Comparison of ENCODE assay signal across 15 cellular contexts in genomic region chr19:18468517-18468916, GRCh38. TPM values are rescaled to one million over a fixed set of nuclear protein-coding genes. Genes with fewer than 3 reads are reported as not detected.
DNase-seq lines count a peak whose midpoint lies in the region; ATAC-seq and TF ChIP-seq lines count a peak whose summit lies in the region.
"Had no signal": no experiment of that assay in that cellular context is flagged by ENCODE, and none has a peak within 500 bp of the region (broad histone marks: within the 10 kb centered on the region; RNA-seq: fewer than 3 reads in every experiment).

No MANE protein-coding gene starts in this region.

- H3K36me3 Mint-ChIP-seq in effector memory CD8-positive, alpha-beta T cell (ENCODE audit: insufficient read depth): peaks cover 91% of the 10 kb centered on the region
- peaks cover 4% of the 10 kb centered on the region for H3K36me3 Mint-ChIP-seq in osteocyte (ENCODE audit: unreplicated experiment)

- no peaks in the 10 kb centered on the region for H3K27me3 Mint-ChIP-seq in effector memory CD8-positive, alpha-beta T cell
- no peaks in the 10 kb centered on the region for H3K27me3 Mint-ChIP-seq in osteocyte (ENCODE audit: unreplicated experiment)

- H3K4me3 Mint-ChIP-seq in effector memory CD8-positive, alpha-beta T cell: no peak overlapping the region
- no peak overlapping the region for H3K4me3 Mint-ChIP-seq in osteocyte (ENCODE audit: unreplicated experiment)

- H3K27ac Mint-ChIP-seq in effector memory CD8-positive, alpha-beta T cell: peak overlapping the region; percentile 76 to 91
- H3K27ac Mint-ChIP-seq in osteocyte (ENCODE audit: unreplicated experiment): peak overlapping the region; percentile 27

- DNase-seq in Caki2 (ENCODE audit: low read depth): peak; percentile 71
- DNase-seq in M059J (ENCODE audit: low read depth): peak; percentile 81
- no peak for DNase-seq in effector memory CD8-positive, alpha-beta T cell
- DNase-seq in osteocyte (ENCODE audit: extremely low spot score, unreplicated experiment): no peak
- no peak for DNase-seq in NCI-H2029 treated with DMSO at 0.1 percent for 48 hours (lab: John Stamatoyannopoulos, UW)
- DNase-seq in activated CD4-positive, CD25-positive, alpha-beta regulatory T cell treated with anti-CD3 and anti-CD28 coated beads, Interleukin-2, amount 50 U/mL, for 72 hours: no peak
- DNase-seq in NCI-H2081 treated with DMSO at 0.1 percent for 48 hours (lab: John Stamatoyannopoulos, UW): no peak
- DNase-seq in activated gamma-delta T cell treated with Interleukin-2 at 50 U/mL for 16 hours: no peak
- DNase-seq: anterior cingulate cortex; BE2C; DMS153; NCI-H1417; NCI-H226; NK-92 treated with Interleukin-12 subunit alpha and Interleukin-12 subunit beta, amount 100 ng/mL, for 24 hours; stimulated activated CD4-positive, alpha-beta T cell treated with anti-CD3 and anti-CD28 coated beads, Interleukin-4, amount 100 ng/mL, for 4 hours had no signal

- no peak for TF ChIP-seq CTCF in osteocyte (IDR thresholded peaks at IDR 0.05)

- in situ Hi-C loops in Caki2 (cut with HindIII; ENCODE audit: low pct_unique_long_range_greater_than_20kb, low sequenced_read_pairs): no loop called here

- no peaks in the 10 kb centered on the region for H3K9me3 Mint-ChIP-seq in effector memory CD8-positive, alpha-beta T cell
- no peaks in the 10 kb centered on the region for H3K9me3 Mint-ChIP-seq in osteocyte (ENCODE audit: unreplicated experiment)

- H3K4me1 Mint-ChIP-seq in effector memory CD8-positive, alpha-beta T cell (ENCODE audit: low read depth in 2 of 2): peaks cover 38 to 41% of the 10 kb centered on the region in 2 donors
- peaks cover 42% of the 10 kb centered on the region for H3K4me1 Mint-ChIP-seq in osteocyte (ENCODE audit: unreplicated experiment)

- no peak for ATAC-seq in effector memory CD8-positive, alpha-beta T cell (replicated peaks)

RNA-seq across cellular contexts. Expression of gene ISYNA1, which starts 30.6 kb away (rescaled TPM):
- total RNA-seq in Caki2 (2014; rRNA removed; shearing (Covaris generic); ENCODE audit: low replicate concordance): 118 and 155 TPM in 2 replicates
- 6.2 and 8.9 TPM in 2 replicates for total RNA-seq in M059J (2014; rRNA removed; shearing (Covaris generic))
- total RNA-seq in osteocyte: 159 and 178 TPM in 2 replicates

RNA-seq across cellular contexts. Expression of gene SSBP4, which starts 49.3 kb away (rescaled TPM):
- 87.5 and 106 TPM in 2 replicates for total RNA-seq in Caki2 (2014; rRNA removed; shearing (Covaris generic); ENCODE audit: low replicate concordance)
- 55.3 and 61.9 TPM in 2 replicates for total RNA-seq in M059J (2014; rRNA removed; shearing (Covaris generic))
- 82.9 and 102 TPM in 2 replicates for total RNA-seq in osteocyte

RNA-seq across cellular contexts. Expression of gene ELL, which starts 53.4 kb away (rescaled TPM):
- 8.4 and 26.0 TPM in 2 replicates for total RNA-seq in Caki2 (2014; rRNA removed; shearing (Covaris generic); ENCODE audit: low replicate concordance)
- 7.5 and 15.4 TPM in 2 replicates for total RNA-seq in M059J (2014; rRNA removed; shearing (Covaris generic))
- total RNA-seq in osteocyte: 17.6 and 18.3 TPM in 2 replicates

Comparison
In these comparisons a context has a peak if more than half of its experiments do, and no peak if none do; other contexts are left out.
1. DNase-seq: peak in Caki2 (single experiment) and M059J (single experiment); none in effector memory CD8-positive, alpha-beta T cell (0 of 3), osteocyte (single experiment), NCI-H2029 treated with DMSO at 0.1 percent for 48 hours (single experiment), activated CD4-positive, CD25-positive, alpha-beta regulatory T cell treated with anti-CD3 and anti-CD28 coated beads, Interleukin-2, amount 50 U/mL, for 72 hours (single experiment), NCI-H2081 treated with DMSO at 0.1 percent for 48 hours (single experiment) and activated gamma-delta T cell treated with Interleukin-2 at 50 U/mL for 16 hours (single experiment).
2. RNA of gene ISYNA1, which starts 30.6 kb away (total RNA-seq): 159 to 178 TPM in osteocyte and 118 to 155 TPM in Caki2; 6.2 to 8.9 TPM in M059J; every median in the first group is over 10 times any median in the second.